16 cellular contexts compared by ENCODE assay signal in genomic region chr3:172211123-172211522, GRCh38.
DNase-seq lines count a peak whose midpoint lies in the region; ATAC-seq, FAIRE-seq and TF ChIP-seq lines count a peak whose summit lies in the region.
"Had no signal": no experiment of that assay in that cellular context is flagged by ENCODE, and none has a peak within 500 bp of the region (broad histone marks: within the 10 kb centered on the region; RNA-seq: fewer than 3 reads in every experiment).

No MANE protein-coding gene starts in this region.

- H3K9me3 Mint-ChIP-seq in Calu3 (ENCODE audit: low read depth, unreplicated experiment) (no peaks in the 10 kb centered on the region), immature natural killer cell (no peaks in the 10 kb centered on the region)

- no peak overlapping the region for H3K4me3 Mint-ChIP-seq in Calu3 (ENCODE audit: low read depth, unreplicated experiment)
- no peak overlapping the region for H3K4me3 Mint-ChIP-seq in immature natural killer cell

- WGBS in IMR-90 (ENCODE audit: extremely low coverage in 2 of 2, insufficient read length in 1 of 2), 2 experiments = no CpG with 5 or more reads among the region's 2 CpGs

- H3K9me1 ChIP-seq in IMR-90 (ENCODE audit: insufficient read depth, low read length) = peaks cover 27% of the 10 kb centered on the region

- H3K4me1 ChIP-seq in IMR-90 (ENCODE audit: control insufficient read depth, insufficient read depth, low read length) (peaks cover 15% of the 10 kb centered on the region), thoracic aorta (ENCODE audit: control insufficient read depth in 1 of 2, low read depth in 2 of 2) (peaks cover 41 to 85% of the 10 kb centered on the region in 2 donors)

- TF ChIP-seq CTCF in Calu3 (IDR thresholded peaks at IDR 0.05; ENCODE audit: unreplicated experiment) (no peak), IMR-90 (conservative IDR thresholded peaks at IDR 0.05; ENCODE audit: low read depth, low read length) (no peak), thoracic aorta (IDR thresholded peaks at IDR 0.05) (no peak)

- no peak overlapping the region for H3K4ac ChIP-seq in IMR-90 (ENCODE audit: low read depth, low read length)

- H3K23ac ChIP-seq in IMR-90 (ENCODE audit: low read depth, low read length) = no peak overlapping the region

- H2AK9ac ChIP-seq in IMR-90 (replicated peaks; ENCODE audit: low read depth, low read length, poor library complexity) = no peak overlapping the region

- no peak overlapping the region for H3K18ac ChIP-seq in IMR-90 (ENCODE audit: low read depth, low read length)

- no peak for ATAC-seq in IMR-90 (ENCODE audit: low read depth)
- no peak for ATAC-seq in thoracic aorta (ENCODE audit: insufficient number of reproducible peaks, low FRiP score, low read depth)
- ATAC-seq: HCT116, PC-3 had no signal

- no peak overlapping the region for H3K9ac ChIP-seq in IMR-90 (ENCODE audit: low read depth, low read length)

- no peak overlapping the region; the same call in 1 of the 2 replicates for H2AK5ac ChIP-seq in IMR-90 (ENCODE audit: low read depth, low read length)

- H2BK120ac ChIP-seq in IMR-90 (ENCODE audit: low read depth, low read length) = no peak overlapping the region

- in situ Hi-C loops in IMR-90 (cut with MboI; ENCODE audit: low sequenced_read_pairs) = no loop called here

- H3K9me3 ChIP-seq in IMR-90 (ENCODE audit: control insufficient read depth, insufficient read depth, low read length) (no peaks in the 10 kb centered on the region), thoracic aorta (no peaks in the 10 kb centered on the region)
- H3K9me3 ChIP-seq: MG63 had no signal

- peak overlapping the region; percentile 15 for H3K27ac Mint-ChIP-seq in Calu3 (ENCODE audit: unreplicated experiment)
- peak overlapping the region in 4 of 6 donors; percentile 2 to 71 (median 23) for H3K27ac Mint-ChIP-seq in immature natural killer cell
- H3K27ac Mint-ChIP-seq: CD8-positive, alpha-beta memory T cell had no signal

- no peak overlapping the region for H2BK20ac ChIP-seq in IMR-90 (ENCODE audit: low read depth, low read length)

- CTCF ChIA-PET in Calu3 (lab: Charles Lee) (interaction anchor here (1.0 kb wide), 1 partner anchor 11 kb away, joined by 4 read pairs; no protein-coding TSS in a partner anchor), IMR-90 (lab: Yijun Ruan, JAX) (no interaction called here)

- no peak overlapping the region for H4K5ac ChIP-seq in IMR-90 (ENCODE audit: low read depth, low read length)

- H3K4me1 Mint-ChIP-seq in Calu3 (ENCODE audit: low read depth, unreplicated experiment) (peaks cover 61% of the 10 kb centered on the region), immature natural killer cell (peaks cover 77 to 90% of the 10 kb centered on the region in 2 donors)

- peaks cover 19 to 79% of the 10 kb centered on the region in 2 experiments for H3K79me1 ChIP-seq in IMR-90 (ENCODE audit: low read depth in 1 of 2, low read length in 2 of 2)

- H3K36me3 Mint-ChIP-seq in Calu3 (ENCODE audit: insufficient read depth, unreplicated experiment) (peaks cover 80% of the 10 kb centered on the region), immature natural killer cell (peaks cover 4 to 5% (median 5%) of the 10 kb centered on the region in 3 donors)

- no peak overlapping the region for H2AFZ ChIP-seq in IMR-90 (replicated peaks; ENCODE audit: low read length, poor library complexity)

- H3K14ac ChIP-seq in IMR-90 (replicated peaks; ENCODE audit: low read depth, low read length) = no peak overlapping the region

- H3K56ac ChIP-seq in IMR-90 (ENCODE audit: extremely low read depth, insufficient read depth, low read length) = no peak overlapping the region

- DNase-seq in Calu3 = no peak
- DNase-seq in IMR-90 = peak; percentile 25
- DNase-seq in immature natural killer cell = no peak
- DNase-seq in thoracic aorta (ENCODE audit: low spot score) = no peak
- no peak for DNase-seq in hypothalamus (lab: John Stamatoyannopoulos, UW)
- no peak for DNase-seq in RCC 7860 (ENCODE audit: low spot score)
- DNase-seq in amygdala (lab: John Stamatoyannopoulos, UW) = no peak
- DNase-seq: CD8-positive, alpha-beta memory T cell; DMS79 treated with DMSO at 0.1 percent for 48 hours; NCI-H1092 treated with DMSO at 0.1 percent for 48 hours; NCI-H510A; NCI-H774; PC-3 had no signal

- dilution Hi-C loops in IMR-90 (cut with HindIII; ENCODE audit: low sequenced_read_pairs, unreplicated experiment) = no loop called here

- POLR2A ChIA-PET in IMR-90 (lab: Charles Lee; ENCODE audit: unreplicated experiment) = no interaction called here

- H3K4me3 ChIP-seq in IMR-90 (ENCODE audit: insufficient read depth, low read depth, low read length) (no peak overlapping the region), thoracic aorta (no peak overlapping the region)
- H3K4me3 ChIP-seq: MG63, SK-N-MC had no signal

- FAIRE-seq in RCC 7860 (lab: Jason Lieb, UNC) = no peak

- intact Hi-C loops in Calu3 (cut with micrococcal nuclease; ENCODE audit: unreplicated experiment) (no loop called here), IMR-90 (cut with micrococcal nuclease) (no loop called here)

- H4K8ac ChIP-seq in IMR-90 (ENCODE audit: low read depth in 2 of 2, low read length in 2 of 2) = no peak overlapping the region

- BruUV-seq in Calu3 (replicated peaks; lab: Mats Ljungman, UMichigan) (no TSS peak), IMR-90 (replicated peaks; lab: Mats Ljungman, UMichigan) (no TSS peak)

- no peak for TF ChIP-seq RAD21 in IMR-90 (IDR thresholded peaks at IDR 0.05; ENCODE audit: low read length)

- H3K27me3 Mint-ChIP-seq in Calu3 (ENCODE audit: unreplicated experiment) = no peaks in the 10 kb centered on the region
- H3K27me3 Mint-ChIP-seq in immature natural killer cell (ENCODE audit: low read depth in 3 of 3) = peaks cover 0 to 6% (median 1%) of the 10 kb centered on the region in 3 donors
- H3K27me3 Mint-ChIP-seq: CD8-positive, alpha-beta memory T cell had no signal

- H3K27ac ChIP-seq in IMR-90 (ENCODE audit: insufficient read depth, low read length) (no peak overlapping the region), thoracic aorta (peak overlapping the region; percentile 89 to 95)
- H3K27ac ChIP-seq: SK-N-MC had no signal

- peaks cover 73% of the 10 kb centered on the region for H4K20me1 ChIP-seq in IMR-90 (ENCODE audit: insufficient read depth, low read length)

- no peak overlapping the region for H3K4me2 ChIP-seq in IMR-90 (ENCODE audit: low read depth, low read length)

- H2BK5ac ChIP-seq in IMR-90 (ENCODE audit: low read depth, low read length, poor library complexity, severe bottlenecking) = no peak overlapping the region

- H3K27me3 ChIP-seq in IMR-90 (ENCODE audit: control insufficient read depth, insufficient read depth, low read length) (no peaks in the 10 kb centered on the region), thoracic aorta (replicated peaks; ENCODE audit: insufficient read depth) (no peaks in the 10 kb centered on the region)
- H3K27me3 ChIP-seq: MG63 had no signal

- H4K91ac ChIP-seq in IMR-90 (ENCODE audit: insufficient read depth, low read depth, low read length) = no peak overlapping the region

- H2BK15ac ChIP-seq in IMR-90 (ENCODE audit: low read depth, low read length) = no peak overlapping the region; the same call in 2 of the 3 replicates

- peaks cover 9% of the 10 kb centered on the region for H3K36me3 ChIP-seq in IMR-90 (ENCODE audit: control insufficient read depth, insufficient read depth, low read length)
- H3K36me3 ChIP-seq in thoracic aorta = no peaks in the 10 kb centered on the region

- TF ChIP-seq POLR2A in IMR-90 (IDR thresholded peaks at IDR 0.05; ENCODE audit: low read depth, low read length) = no peak

TF ChIP-seq in IMR-90, 13 proteins besides CTCF, POLR2A, EP300 and RAD21:
- TF ChIP-seq NFE2L2 (IDR thresholded peaks at IDR 0.05; ENCODE audit: low read depth, low read length) = no peak
- TF ChIP-seq RFX5 (IDR thresholded peaks at IDR 0.05; ENCODE audit: low read depth, low read length) = no peak
- TF ChIP-seq SMC3 (IDR thresholded peaks at IDR 0.05; ENCODE audit: low read depth, low read length) = no peak
- no peak for TF ChIP-seq ELK1 (IDR thresholded peaks at IDR 0.05; ENCODE audit: borderline replicate concordance, low read depth, low read length)
- no peak for TF ChIP-seq FOS (IDR thresholded peaks at IDR 0.05; ENCODE audit: low read depth, low read length)
- no peak for TF ChIP-seq USF2 (IDR thresholded peaks at IDR 0.05; ENCODE audit: low read depth, low read length)
- no peak for TF ChIP-seq RCOR1 (IDR thresholded peaks at IDR 0.05; ENCODE audit: insufficient replicate concordance, low read length)
- TF ChIP-seq MAFK (IDR thresholded peaks at IDR 0.05; ENCODE audit: low read depth, low read length) = no peak
- TF ChIP-seq MXI1 (IDR thresholded peaks at IDR 0.05; ENCODE audit: borderline replicate concordance, low read depth, low read length) = no peak
- TF ChIP-seq CHD1 (IDR thresholded peaks at IDR 0.05; ENCODE audit: low read depth, low read length) = no peak
- no peak for TF ChIP-seq CEBPB (IDR thresholded peaks at IDR 0.05; ENCODE audit: low read depth, low read length)
- no peak for TF ChIP-seq MAZ (IDR thresholded peaks at IDR 0.05; ENCODE audit: borderline replicate concordance, low read depth, low read length)
- TF ChIP-seq BHLHE40 (IDR thresholded peaks at IDR 0.05; ENCODE audit: low read depth, low read length) = no peak
